ENCODE assay signal across 1 cellular context in the genomic region with DNA sequence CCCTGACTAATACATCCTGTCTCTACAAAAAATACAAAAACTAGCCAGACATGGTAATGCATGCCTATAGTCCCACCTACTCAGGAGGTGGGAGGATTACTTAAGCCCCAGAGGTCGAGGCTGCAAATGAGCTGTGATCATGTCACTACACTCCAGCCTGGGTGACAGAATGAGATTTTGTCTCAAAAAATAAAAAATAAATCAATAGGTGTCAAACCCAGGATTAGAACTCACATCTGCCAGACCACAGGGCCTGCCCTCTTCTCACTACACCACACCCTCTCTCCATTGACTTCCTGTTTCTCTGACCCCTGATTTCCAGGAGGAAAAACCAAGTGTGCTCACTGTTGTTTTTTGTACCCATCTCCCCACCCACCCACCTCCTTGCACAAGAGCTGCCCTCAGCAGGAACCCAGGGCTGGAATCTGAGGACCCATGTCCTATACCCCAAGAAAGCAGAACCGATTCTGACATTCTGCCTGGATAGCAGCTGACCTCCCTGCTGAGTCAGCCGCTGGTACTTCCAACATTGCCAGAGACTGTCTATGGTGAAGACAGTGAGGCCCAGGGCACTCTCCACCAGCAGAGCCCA.
TF ChIP-seq lines count a peak whose summit lies in the region.

No MANE protein-coding gene starts in this region.

TF ChIP-seq in HEK293, 187 proteins besides CTCF, POLR2A, EP300 and RAD21 (continued from another document):
- TF ChIP-seq, protein P1, sequence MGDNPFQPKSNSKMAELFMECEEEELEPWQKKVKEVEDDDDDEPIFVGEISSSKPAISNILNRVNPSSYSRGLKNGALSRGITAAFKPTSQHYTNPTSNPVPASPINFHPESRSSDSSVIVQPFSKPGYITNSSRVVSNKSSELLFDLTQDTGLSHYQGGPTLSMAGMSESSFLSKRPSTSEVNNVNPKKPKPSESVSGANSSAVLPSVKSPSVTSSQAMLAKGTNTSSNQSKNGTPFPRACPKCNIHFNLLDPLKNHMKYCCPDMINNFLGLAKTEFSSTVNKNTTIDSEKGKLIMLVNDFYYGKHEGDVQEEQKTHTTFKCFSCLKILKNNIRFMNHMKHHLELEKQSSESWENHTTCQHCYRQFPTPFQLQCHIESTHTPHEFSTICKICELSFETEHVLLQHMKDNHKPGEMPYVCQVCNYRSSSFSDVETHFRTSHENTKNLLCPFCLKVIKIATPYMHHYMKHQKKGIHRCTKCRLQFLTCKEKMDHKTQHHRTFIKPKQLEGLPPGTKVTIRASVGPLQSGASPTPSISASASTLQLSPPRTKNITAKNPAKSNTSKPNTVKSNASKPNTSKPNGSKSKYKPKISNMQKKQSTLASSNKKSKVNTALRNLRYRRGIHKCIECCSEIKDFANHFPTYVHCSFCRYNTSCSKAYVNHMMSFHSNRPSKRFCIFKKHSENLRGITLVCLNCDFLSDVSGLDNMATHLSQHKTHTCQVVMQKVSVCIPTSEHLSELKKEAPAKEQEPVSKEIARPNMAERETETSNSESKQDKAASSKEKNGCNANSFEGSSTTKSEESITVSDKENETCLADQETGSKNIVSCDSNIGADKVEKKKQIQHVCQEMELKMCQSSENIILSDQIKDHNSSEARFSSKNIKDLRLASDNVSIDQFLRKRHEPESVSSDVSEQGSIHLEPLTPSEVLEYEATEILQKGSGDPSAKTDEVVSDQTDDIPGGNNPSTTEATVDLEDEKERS (tag by site-specific recombination; IDR thresholded peaks at IDR 0.05): no peak
